ENCODE assay signal across 13 cellular contexts in the genomic region with DNA sequence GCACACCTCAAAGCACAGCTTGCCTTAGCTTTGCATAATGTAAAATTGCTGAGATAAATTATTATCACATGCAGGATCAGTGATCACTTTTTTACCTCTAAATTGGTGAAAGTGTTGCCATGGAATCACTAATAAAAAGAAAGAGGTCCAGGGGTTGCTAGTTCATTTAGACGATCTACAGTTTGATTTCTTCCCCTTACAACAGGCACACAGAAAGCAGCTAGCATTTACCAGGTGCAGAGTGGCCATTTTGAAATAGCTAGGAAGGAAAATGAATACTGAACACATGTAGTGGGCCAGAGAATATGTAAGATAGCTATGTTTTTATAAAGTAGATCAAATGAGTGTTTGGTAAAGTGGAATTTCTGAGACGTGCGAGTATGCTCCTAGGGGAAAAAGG.
DNase-seq lines count a peak whose midpoint lies in the region; ATAC-seq lines count a peak whose summit lies in the region.
"Had no signal": no experiment of that assay in that cellular context is flagged by ENCODE, and none has a peak within 500 bp of the region (broad histone marks: within the 10 kb centered on the region; RNA-seq: fewer than 3 reads in every experiment).

No MANE protein-coding gene starts in this region.

- no peak overlapping the region for H2BK5ac ChIP-seq in neuronal stem cell (ENCODE audit: low read length)

- no peak overlapping the region for H3K23ac ChIP-seq in neuronal stem cell (ENCODE audit: low read depth, low read length, poor library complexity)

- H2AK5ac ChIP-seq in neuronal stem cell (ENCODE audit: low read depth, low read length), result no peak overlapping the region

- no CpG with 5 or more reads among the region's 3 CpGs for WGBS in neuronal stem cell (ENCODE audit: extremely low coverage in 2 of 2, insufficient read length in 2 of 2, insufficient replicate concordance in 1 of 2), 2 donors

- no peak overlapping the region for H3K4me2 ChIP-seq in neuronal stem cell (ENCODE audit: insufficient read depth, low read length, poor library complexity, severe bottlenecking)

- no peak overlapping the region for H4K91ac ChIP-seq in neuronal stem cell (ENCODE audit: low read depth, low read length, poor library complexity)

- H2BK120ac ChIP-seq in neuronal stem cell (ENCODE audit: low read depth, low read length), result no peak overlapping the region

- intact Hi-C loops in activated CD4-positive, alpha-beta T cell treated with anti-CD3 and anti-CD28 coated beads, Interleukin-2, amount 10 ng/mL, durations not matched to agents 24 days and 14 days (cut with micrococcal nuclease), result no loop called here
- intact Hi-C loops in left ventricle myocardium superior (cut with micrococcal nuclease), result no loop called here

- H3K14ac ChIP-seq in neuronal stem cell (ENCODE audit: low read length), result no peak overlapping the region

- H2BK12ac ChIP-seq in neuronal stem cell (ENCODE audit: low read length), result no peak overlapping the region

- H2AFZ ChIP-seq in neuronal stem cell (ENCODE audit: low read length), result peak overlapping the region; percentile 59

- no peak overlapping the region for H3K18ac ChIP-seq in neuronal stem cell (ENCODE audit: low read length)

- no peak overlapping the region for H3K4me3 Mint-ChIP-seq in activated CD4-positive, alpha-beta T cell treated with anti-CD3 and anti-CD28 coated beads, Interleukin-2, amount 10 ng/mL, durations not matched to agents 24 days and 14 days
- H3K4me3 Mint-ChIP-seq: CD4-positive, CD25-positive, alpha-beta regulatory T cell had no signal

- H3K9ac ChIP-seq in endocrine pancreas (ENCODE audit: control insufficient read depth, insufficient read depth, low read length) (no peak overlapping the region), neuronal stem cell (ENCODE audit: low read depth, low read length, poor library complexity) (no peak overlapping the region)

- H3K4ac ChIP-seq in neuronal stem cell (ENCODE audit: low read length), result no peak overlapping the region

- H3K9me3 Mint-ChIP-seq in activated CD4-positive, alpha-beta T cell treated with anti-CD3 and anti-CD28 coated beads, Interleukin-2, amount 10 ng/mL, durations not matched to agents 24 days and 14 days, result no peaks in the 10 kb centered on the region

- H3K9me3 ChIP-seq in endocrine pancreas (ENCODE audit: control insufficient read depth, low read length) (no peaks in the 10 kb centered on the region), neuronal stem cell (replicated peaks in 1 of 2; ENCODE audit: control insufficient read depth in 2 of 2, insufficient read depth in 1 of 2, low read depth in 1 of 2, low read length in 2 of 2) (no peaks in the 10 kb centered on the region)
- H3K9me3 ChIP-seq: Peyer's patch, SJCRH30 had no signal

- H4K8ac ChIP-seq in neuronal stem cell (ENCODE audit: low read depth, low read length), result no peak overlapping the region

- H3K27me3 Mint-ChIP-seq in activated CD4-positive, alpha-beta T cell treated with anti-CD3 and anti-CD28 coated beads, Interleukin-2, amount 10 ng/mL, durations not matched to agents 24 days and 14 days, result no peaks in the 10 kb centered on the region

- H3K27me3 ChIP-seq in endocrine pancreas (ENCODE audit: control insufficient read depth, insufficient read depth, low read length) (no peaks in the 10 kb centered on the region), neuronal stem cell (ENCODE audit: control insufficient read depth in 3 of 3, insufficient read depth in 3 of 3, low read depth in 1 of 3, low read length in 3 of 3) (no peaks in the 10 kb centered on the region)
- H3K27me3 ChIP-seq: Peyer's patch, SJCRH30 had no signal

- H3K27ac Mint-ChIP-seq in activated CD4-positive, alpha-beta T cell treated with anti-CD3 and anti-CD28 coated beads, Interleukin-2, amount 10 ng/mL, durations not matched to agents 24 days and 14 days, result no peak overlapping the region
- H3K27ac Mint-ChIP-seq: CD4-positive, CD25-positive, alpha-beta regulatory T cell had no signal

- H3K4me1 ChIP-seq in endocrine pancreas (ENCODE audit: control insufficient read depth, insufficient read depth, low read length) (peaks cover 9% of the 10 kb centered on the region), neuronal stem cell (ENCODE audit: control insufficient read depth in 2 of 2, insufficient read depth in 1 of 2, low read depth in 1 of 2, low read length in 2 of 2) (peaks cover 23 to 30% of the 10 kb centered on the region in 2 donors)
- H3K4me1 ChIP-seq: Peyer's patch, SJCRH30 had no signal

- H2BK15ac ChIP-seq in neuronal stem cell (ENCODE audit: low read length), result no peak overlapping the region

- H3K4me3 ChIP-seq in endocrine pancreas (ENCODE audit: control insufficient read depth, insufficient read depth, low read length) (peak overlapping the region; percentile 3), neuronal stem cell (ENCODE audit: low read length in 2 of 2) (no peak overlapping the region)
- H3K4me3 ChIP-seq: Peyer's patch, SJCRH30 had no signal

- H3K4me1 Mint-ChIP-seq in activated CD4-positive, alpha-beta T cell treated with anti-CD3 and anti-CD28 coated beads, Interleukin-2, amount 10 ng/mL, durations not matched to agents 24 days and 14 days, result no peaks in the 10 kb centered on the region
- H3K4me1 Mint-ChIP-seq: CD4-positive, CD25-positive, alpha-beta regulatory T cell had no signal

- no peak for ATAC-seq in HG03095 (IDR thresholded peaks at IDR 0.05; ENCODE audit: unreplicated experiment)
- ATAC-seq in left ventricle myocardium superior, result no peak

- no peaks in the 10 kb centered on the region for H3K36me3 Mint-ChIP-seq in activated CD4-positive, alpha-beta T cell treated with anti-CD3 and anti-CD28 coated beads, Interleukin-2, amount 10 ng/mL, durations not matched to agents 24 days and 14 days (ENCODE audit: low read depth)
- H3K36me3 Mint-ChIP-seq: CD4-positive, CD25-positive, alpha-beta regulatory T cell had no signal

- DNase-seq in NCI-H748 (lab: John Stamatoyannopoulos, UW; ENCODE audit: unreplicated experiment) (peak; percentile 25), NCI-H748 treated with DMSO at 0.1 percent for 48 hours (lab: John Stamatoyannopoulos, UW) (no peak), NCI-H2227 treated with DMSO at 0.1 percent for 48 hours (lab: John Stamatoyannopoulos, UW) (peak; percentile 26), neuronal stem cell (ENCODE audit: low spot score) (no peak), left ventricle myocardium superior (no peak)
- DNase-seq in activated CD4-positive, alpha-beta T cell treated with anti-CD3 and anti-CD28 coated beads, Interleukin-2, amount 10 ng/mL, durations not matched to agents 24 days and 14 days, result no peak
- DNase-seq: CD4-positive, CD25-positive, alpha-beta regulatory T cell; Kasumi-1; NK-92 treated with Interleukin-12 subunit alpha and Interleukin-12 subunit beta, amount 100 ng/mL, for 24 hours; Peyer's patch; SJCRH30 had no signal

- no peak overlapping the region for H3K27ac ChIP-seq in neuronal stem cell (replicated peaks; ENCODE audit: low read length)
- H3K27ac ChIP-seq: Peyer's patch, SJCRH30 had no signal

- H3K79me1 ChIP-seq in neuronal stem cell (ENCODE audit: low read depth, low read length), result no peaks in the 10 kb centered on the region

- H3K36me3 ChIP-seq in endocrine pancreas (ENCODE audit: control insufficient read depth, insufficient read depth, low read length), result no peaks in the 10 kb centered on the region
- no peaks in the 10 kb centered on the region for H3K36me3 ChIP-seq in neuronal stem cell (replicated peaks in 1 of 2; ENCODE audit: control insufficient read depth in 2 of 2, insufficient read depth in 2 of 2, low read length in 2 of 2)
- H3K36me3 ChIP-seq: Peyer's patch, SJCRH30 had no signal

Comparison
In these comparisons a context has a peak if more than half of its experiments do, and no peak if none do; other contexts are left out.
1. DNase-seq: peak in NCI-H748 (single experiment) and NCI-H2227 treated with DMSO at 0.1 percent for 48 hours (single experiment); none in NCI-H748 treated with DMSO at 0.1 percent for 48 hours (single experiment), neuronal stem cell (single experiment), activated CD4-positive, alpha-beta T cell treated with anti-CD3 and anti-CD28 coated beads, Interleukin-2, amount 10 ng/mL, durations not matched to agents 24 days and 14 days (single experiment) and left ventricle myocardium superior (single experiment).